ENCODE assay signal across 2 cellular contexts in the genomic region with DNA sequence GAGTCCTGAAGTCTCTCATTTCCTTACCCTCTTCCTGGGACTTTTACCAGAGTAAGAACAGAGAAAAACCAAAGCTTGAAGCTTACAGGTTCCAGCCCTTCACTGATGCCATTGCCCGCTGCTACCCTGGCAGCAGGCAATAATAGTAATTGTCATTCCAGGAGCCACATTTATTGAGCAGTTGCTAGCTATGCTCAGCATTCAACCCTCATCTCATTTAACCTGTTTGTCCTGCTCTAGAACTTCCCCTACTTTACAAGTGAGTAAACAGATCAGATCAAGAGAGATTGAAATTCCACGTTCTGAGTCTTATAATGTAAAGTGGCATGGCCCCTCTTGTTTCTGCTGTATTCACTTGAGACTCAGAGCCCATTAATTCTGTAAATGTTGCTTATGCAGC.
TF ChIP-seq lines count a peak whose summit lies in the region.

No MANE protein-coding gene starts in this region.

TF ChIP-seq in HepG2, 621 proteins besides CTCF, POLR2A, EP300 and RAD21 (continued from another document):
- TF ChIP-seq, protein P1, sequence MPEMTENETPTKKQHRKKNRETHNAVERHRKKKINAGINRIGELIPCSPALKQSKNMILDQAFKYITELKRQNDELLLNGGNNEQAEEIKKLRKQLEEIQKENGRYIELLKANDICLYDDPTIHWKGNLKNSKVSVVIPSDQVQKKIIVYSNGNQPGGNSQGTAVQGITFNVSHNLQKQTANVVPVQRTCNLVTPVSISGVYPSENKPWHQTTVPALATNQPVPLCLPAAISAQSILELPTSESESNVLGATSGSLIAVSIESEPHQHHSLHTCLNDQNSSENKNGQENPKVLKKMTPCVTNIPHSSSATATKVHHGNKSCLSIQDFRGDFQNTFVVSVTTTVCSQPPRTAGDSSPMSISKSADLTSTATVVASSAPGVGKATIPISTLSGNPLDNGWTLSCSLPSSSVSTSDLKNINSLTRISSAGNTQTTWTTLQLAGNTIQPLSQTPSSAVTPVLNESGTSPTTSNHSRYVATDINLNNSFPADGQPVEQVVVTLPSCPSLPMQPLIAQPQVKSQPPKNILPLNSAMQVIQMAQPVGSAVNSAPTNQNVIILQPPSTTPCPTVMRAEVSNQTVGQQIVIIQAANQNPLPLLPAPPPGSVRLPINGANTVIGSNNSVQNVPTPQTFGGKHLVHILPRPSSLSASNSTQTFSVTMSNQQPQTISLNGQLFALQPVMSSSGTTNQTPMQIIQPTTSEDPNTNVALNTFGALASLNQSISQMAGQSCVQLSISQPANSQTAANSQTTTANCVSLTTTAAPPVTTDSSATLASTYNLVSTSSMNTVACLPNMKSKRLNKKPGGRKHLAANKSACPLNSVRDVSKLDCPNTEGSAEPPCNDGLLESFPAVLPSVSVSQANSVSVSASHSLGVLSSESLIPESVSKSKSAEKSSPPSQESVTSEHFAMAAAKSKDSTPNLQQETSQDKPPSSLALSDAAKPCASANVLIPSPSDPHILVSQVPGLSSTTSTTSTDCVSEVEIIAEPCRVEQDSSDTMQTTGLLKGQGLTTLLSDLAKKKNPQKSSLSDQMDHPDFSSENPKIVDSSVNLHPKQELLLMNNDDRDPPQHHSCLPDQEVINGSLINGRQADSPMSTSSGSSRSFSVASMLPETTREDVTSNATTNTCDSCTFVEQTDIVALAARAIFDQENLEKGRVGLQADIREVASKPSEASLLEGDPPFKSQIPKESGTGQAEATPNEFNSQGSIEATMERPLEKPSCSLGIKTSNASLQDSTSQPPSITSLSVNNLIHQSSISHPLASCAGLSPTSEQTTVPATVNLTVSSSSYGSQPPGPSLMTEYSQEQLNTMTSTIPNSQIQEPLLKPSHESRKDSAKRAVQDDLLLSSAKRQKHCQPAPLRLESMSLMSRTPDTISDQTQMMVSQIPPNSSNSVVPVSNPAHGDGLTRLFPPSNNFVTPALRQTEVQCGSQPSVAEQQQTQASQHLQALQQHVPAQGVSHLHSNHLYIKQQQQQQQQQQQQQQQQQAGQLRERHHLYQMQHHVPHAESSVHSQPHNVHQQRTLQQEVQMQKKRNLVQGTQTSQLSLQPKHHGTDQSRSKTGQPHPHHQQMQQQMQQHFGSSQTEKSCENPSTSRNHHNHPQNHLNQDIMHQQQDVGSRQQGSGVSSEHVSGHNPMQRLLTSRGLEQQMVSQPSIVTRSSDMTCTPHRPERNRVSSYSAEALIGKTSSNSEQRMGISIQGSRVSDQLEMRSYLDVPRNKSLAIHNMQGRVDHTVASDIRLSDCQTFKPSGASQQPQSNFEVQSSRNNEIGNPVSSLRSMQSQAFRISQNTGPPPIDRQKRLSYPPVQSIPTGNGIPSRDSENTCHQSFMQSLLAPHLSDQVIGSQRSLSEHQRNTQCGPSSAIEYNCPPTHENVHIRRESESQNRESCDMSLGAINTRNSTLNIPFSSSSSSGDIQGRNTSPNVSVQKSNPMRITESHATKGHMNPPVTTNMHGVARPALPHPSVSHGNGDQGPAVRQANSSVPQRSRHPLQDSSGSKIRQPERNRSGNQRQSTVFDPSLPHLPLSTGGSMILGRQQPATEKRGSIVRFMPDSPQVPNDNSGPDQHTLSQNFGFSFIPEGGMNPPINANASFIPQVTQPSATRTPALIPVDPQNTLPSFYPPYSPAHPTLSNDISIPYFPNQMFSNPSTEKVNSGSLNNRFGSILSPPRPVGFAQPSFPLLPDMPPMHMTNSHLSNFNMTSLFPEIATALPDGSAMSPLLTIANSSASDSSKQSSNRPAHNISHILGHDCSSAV (CRISPR knock-in tag; IDR thresholded peaks at IDR 0.05; ENCODE audit: borderline replicate concordance), result no peak
- TF ChIP-seq ZNF33B (CRISPR knock-in tag; IDR thresholded peaks at IDR 0.05) (no peak), KLF16 (CRISPR knock-in tag; IDR thresholded peaks at IDR 0.05) (no peak), ZNF776 (CRISPR knock-in tag; IDR thresholded peaks at IDR 0.05) (no peak), CEBPB (IDR thresholded peaks at IDR 0.05; ENCODE audit: borderline replicate concordance, low read depth, low read length) (no peak)
- TF ChIP-seq, protein P2, sequence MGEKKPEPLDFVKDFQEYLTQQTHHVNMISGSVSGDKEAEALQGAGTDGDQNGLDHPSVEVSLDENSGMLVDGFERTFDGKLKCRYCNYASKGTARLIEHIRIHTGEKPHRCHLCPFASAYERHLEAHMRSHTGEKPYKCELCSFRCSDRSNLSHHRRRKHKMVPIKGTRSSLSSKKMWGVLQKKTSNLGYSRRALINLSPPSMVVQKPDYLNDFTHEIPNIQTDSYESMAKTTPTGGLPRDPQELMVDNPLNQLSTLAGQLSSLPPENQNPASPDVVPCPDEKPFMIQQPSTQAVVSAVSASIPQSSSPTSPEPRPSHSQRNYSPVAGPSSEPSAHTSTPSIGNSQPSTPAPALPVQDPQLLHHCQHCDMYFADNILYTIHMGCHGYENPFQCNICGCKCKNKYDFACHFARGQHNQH (CRISPR knock-in tag; IDR thresholded peaks at IDR 0.05), result 0 out of 2 replicates have a peak, but pooled peaks have one; percentile 7
- TF ChIP-seq, protein P3, sequence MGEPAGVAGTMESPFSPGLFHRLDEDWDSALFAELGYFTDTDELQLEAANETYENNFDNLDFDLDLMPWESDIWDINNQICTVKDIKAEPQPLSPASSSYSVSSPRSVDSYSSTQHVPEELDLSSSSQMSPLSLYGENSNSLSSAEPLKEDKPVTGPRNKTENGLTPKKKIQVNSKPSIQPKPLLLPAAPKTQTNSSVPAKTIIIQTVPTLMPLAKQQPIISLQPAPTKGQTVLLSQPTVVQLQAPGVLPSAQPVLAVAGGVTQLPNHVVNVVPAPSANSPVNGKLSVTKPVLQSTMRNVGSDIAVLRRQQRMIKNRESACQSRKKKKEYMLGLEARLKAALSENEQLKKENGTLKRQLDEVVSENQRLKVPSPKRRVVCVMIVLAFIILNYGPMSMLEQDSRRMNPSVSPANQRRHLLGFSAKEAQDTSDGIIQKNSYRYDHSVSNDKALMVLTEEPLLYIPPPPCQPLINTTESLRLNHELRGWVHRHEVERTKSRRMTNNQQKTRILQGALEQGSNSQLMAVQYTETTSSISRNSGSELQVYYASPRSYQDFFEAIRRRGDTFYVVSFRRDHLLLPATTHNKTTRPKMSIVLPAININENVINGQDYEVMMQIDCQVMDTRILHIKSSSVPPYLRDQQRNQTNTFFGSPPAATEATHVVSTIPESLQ (CRISPR knock-in tag; conservative IDR thresholded peaks at IDR 0.05), result no peak
- TF ChIP-seq, protein P4, sequence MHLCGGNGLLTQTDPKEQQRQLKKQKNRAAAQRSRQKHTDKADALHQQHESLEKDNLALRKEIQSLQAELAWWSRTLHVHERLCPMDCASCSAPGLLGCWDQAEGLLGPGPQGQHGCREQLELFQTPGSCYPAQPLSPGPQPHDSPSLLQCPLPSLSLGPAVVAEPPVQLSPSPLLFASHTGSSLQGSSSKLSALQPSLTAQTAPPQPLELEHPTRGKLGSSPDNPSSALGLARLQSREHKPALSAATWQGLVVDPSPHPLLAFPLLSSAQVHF (CRISPR knock-in tag; IDR thresholded peaks at IDR 0.05), result no peak

TF ChIP-seq in WTC11, 78 proteins besides CTCF, POLR2A, EP300 and RAD21 (continued from another document):
- TF ChIP-seq, protein P5, sequence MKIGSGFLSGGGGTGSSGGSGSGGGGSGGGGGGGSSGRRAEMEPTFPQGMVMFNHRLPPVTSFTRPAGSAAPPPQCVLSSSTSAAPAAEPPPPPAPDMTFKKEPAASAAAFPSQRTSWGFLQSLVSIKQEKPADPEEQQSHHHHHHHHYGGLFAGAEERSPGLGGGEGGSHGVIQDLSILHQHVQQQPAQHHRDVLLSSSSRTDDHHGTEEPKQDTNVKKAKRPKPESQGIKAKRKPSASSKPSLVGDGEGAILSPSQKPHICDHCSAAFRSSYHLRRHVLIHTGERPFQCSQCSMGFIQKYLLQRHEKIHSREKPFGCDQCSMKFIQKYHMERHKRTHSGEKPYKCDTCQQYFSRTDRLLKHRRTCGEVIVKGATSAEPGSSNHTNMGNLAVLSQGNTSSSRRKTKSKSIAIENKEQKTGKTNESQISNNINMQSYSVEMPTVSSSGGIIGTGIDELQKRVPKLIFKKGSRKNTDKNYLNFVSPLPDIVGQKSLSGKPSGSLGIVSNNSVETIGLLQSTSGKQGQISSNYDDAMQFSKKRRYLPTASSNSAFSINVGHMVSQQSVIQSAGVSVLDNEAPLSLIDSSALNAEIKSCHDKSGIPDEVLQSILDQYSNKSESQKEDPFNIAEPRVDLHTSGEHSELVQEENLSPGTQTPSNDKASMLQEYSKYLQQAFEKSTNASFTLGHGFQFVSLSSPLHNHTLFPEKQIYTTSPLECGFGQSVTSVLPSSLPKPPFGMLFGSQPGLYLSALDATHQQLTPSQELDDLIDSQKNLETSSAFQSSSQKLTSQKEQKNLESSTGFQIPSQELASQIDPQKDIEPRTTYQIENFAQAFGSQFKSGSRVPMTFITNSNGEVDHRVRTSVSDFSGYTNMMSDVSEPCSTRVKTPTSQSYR (CRISPR knock-in tag; IDR thresholded peaks at IDR 0.05), result no peak
- no peak for TF ChIP-seq TEAD4 (CRISPR knock-in tag; IDR thresholded peaks at IDR 0.05)
- TF ChIP-seq, protein P6, sequence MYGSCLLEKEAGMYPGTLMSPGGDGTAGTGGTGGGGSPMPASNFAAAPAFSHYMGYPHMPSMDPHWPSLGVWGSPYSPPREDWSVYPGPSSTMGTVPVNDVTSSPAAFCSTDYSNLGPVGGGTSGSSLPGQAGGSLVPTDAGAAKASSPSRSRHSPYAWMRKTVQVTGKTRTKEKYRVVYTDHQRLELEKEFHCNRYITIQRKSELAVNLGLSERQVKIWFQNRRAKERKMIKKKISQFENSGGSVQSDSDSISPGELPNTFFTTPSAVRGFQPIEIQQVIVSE (CRISPR knock-in tag; IDR thresholded peaks at IDR 0.05; ENCODE audit: borderline replicate concordance), result no peak
